Comparison of ENCODE assay signal across 5 cellular contexts in genomic region chr5:90707698-90708097, GRCh38.
"Had no signal": no experiment of that assay in that cellular context is flagged by ENCODE, and none has a peak within 500 bp of the region (broad histone marks: within the 10 kb centered on the region; RNA-seq: fewer than 3 reads in every experiment).

No MANE protein-coding gene starts in this region.

- H3K27ac Mint-ChIP-seq: IgD-negative memory B cell had no signal

- DNase-seq: GM23248, HCEC 1CT, KG1 had no signal

- H3K4me3 Mint-ChIP-seq: IgD-negative memory B cell had no signal

- H3K4me1 Mint-ChIP-seq: IgD-negative memory B cell had no signal

- H3K9me3 Mint-ChIP-seq: IgD-negative memory B cell had no signal

- H2AFZ ChIP-seq: GM23248 had no signal

- H3K27ac ChIP-seq: GM23248, HL-60 had no signal

- H3K9ac ChIP-seq: GM23248 had no signal

- H3K4me3 ChIP-seq: GM23248 had no signal

- H3K36me3 Mint-ChIP-seq: IgD-negative memory B cell had no signal
